In the genomic region with DNA sequence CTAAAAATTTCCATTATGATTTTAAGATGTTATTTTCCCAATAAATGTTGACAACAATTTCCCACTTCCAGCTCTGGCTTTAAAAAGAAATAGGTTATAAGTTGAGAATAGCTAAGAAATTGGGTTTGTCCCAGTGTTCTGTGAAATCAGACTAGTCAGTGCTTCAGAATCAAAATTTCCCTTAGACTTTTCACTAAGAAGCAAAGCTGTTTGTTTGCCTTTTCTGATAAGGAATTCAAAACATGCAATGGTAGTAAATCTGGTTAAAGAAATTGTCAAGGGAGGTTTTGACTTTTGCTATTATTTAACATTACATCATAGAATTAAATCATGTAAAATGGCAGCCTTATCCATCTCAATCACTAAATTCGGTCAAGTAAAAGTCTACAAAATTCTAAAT, we compare ENCODE assay signal across 22 cellular contexts. TPM values are rescaled to one million over a fixed set of nuclear protein-coding genes. Genes with fewer than 3 reads are reported as not detected.
DNase-seq lines count a peak whose midpoint lies in the region; ATAC-seq and TF ChIP-seq lines count a peak whose summit lies in the region.
"Had no signal": no experiment of that assay in that cellular context is flagged by ENCODE, and none has a peak within 500 bp of the region (broad histone marks: within the 10 kb centered on the region; RNA-seq: fewer than 3 reads in every experiment).

No MANE protein-coding gene starts in this region.

- H3K27ac Mint-ChIP-seq in neural crest cell (ENCODE audit: unreplicated experiment) = peak overlapping the region; percentile 16
- H3K27ac Mint-ChIP-seq in activated naive CD8-positive, alpha-beta T cell treated with anti-CD3 and anti-CD28 coated beads for 36 hours = no peak overlapping the region
- H3K27ac Mint-ChIP-seq: activated T-cell treated with anti-CD3 and anti-CD28 coated beads, Interleukin-2, amount 50 U/mL, for 24 hours; CD8-positive, alpha-beta T cell; naive thymus-derived CD8-positive, alpha-beta T cell; stimulated activated effector memory CD8-positive, alpha-beta T cell treated with anti-CD3 and anti-CD28 coated beads, Interleukin-12 subunit alpha, Interleukin-12 subunit beta, amount 100 ng/mL, for 72 hours had no signal

- H3K4me3 ChIP-seq in fibroblast of the aortic adventitia (ENCODE audit: low read depth, low read length) (no peak overlapping the region), uterus (no peak overlapping the region)
- H3K4me3 ChIP-seq: gastrocnemius medialis, suprapubic skin had no signal

- no peak for TF ChIP-seq POLR2A in uterus (IDR thresholded peaks at IDR 0.05)

- H3K9me3 ChIP-seq in uterus = no peaks in the 10 kb centered on the region
- H3K9me3 ChIP-seq: gastrocnemius medialis, suprapubic skin had no signal

- ATAC-seq in HG03354 (IDR thresholded peaks at IDR 0.05; ENCODE audit: poor library complexity, severe bottlenecking, unreplicated experiment) = no peak
- no peak for ATAC-seq in GM19324 (IDR thresholded peaks at IDR 0.05; ENCODE audit: low FRiP score, unreplicated experiment)
- ATAC-seq: activated CD4-positive, CD25-positive, alpha-beta regulatory T cell treated with anti-CD3 and anti-CD28 coated beads, Interleukin-2, amount 50 U/mL, for 24 hours; CD8-positive, alpha-beta T cell; naive thymus-derived CD8-positive, alpha-beta T cell; stimulated activated effector memory CD8-positive, alpha-beta T cell treated with anti-CD3 and anti-CD28 coated beads, Interleukin-12 subunit alpha, Interleukin-12 subunit beta, amount 100 ng/mL, for 72 hours had no signal

- H3K4me1 ChIP-seq in uterus = no peaks in the 10 kb centered on the region

- H3K4me3 Mint-ChIP-seq in neural crest cell = peak overlapping the region; percentile 17
- no peak overlapping the region for H3K4me3 Mint-ChIP-seq in activated naive CD8-positive, alpha-beta T cell treated with anti-CD3 and anti-CD28 coated beads for 36 hours
- H3K4me3 Mint-ChIP-seq: activated T-cell treated with anti-CD3 and anti-CD28 coated beads, Interleukin-2, amount 50 U/mL, for 24 hours; CD8-positive, alpha-beta T cell; naive thymus-derived CD8-positive, alpha-beta T cell; stimulated activated effector memory CD8-positive, alpha-beta T cell treated with anti-CD3 and anti-CD28 coated beads, Interleukin-12 subunit alpha, Interleukin-12 subunit beta, amount 100 ng/mL, for 72 hours had no signal

- peak overlapping the region; percentile 43 to 58 for H3K27ac ChIP-seq in uterus
- H3K27ac ChIP-seq: gastrocnemius medialis, suprapubic skin had no signal

- H3K27me3 Mint-ChIP-seq in neural crest cell (ENCODE audit: low read depth) = no peaks in the 10 kb centered on the region
- no peaks in the 10 kb centered on the region for H3K27me3 Mint-ChIP-seq in activated naive CD8-positive, alpha-beta T cell treated with anti-CD3 and anti-CD28 coated beads for 36 hours
- H3K27me3 Mint-ChIP-seq: activated T-cell treated with anti-CD3 and anti-CD28 coated beads, Interleukin-2, amount 50 U/mL, for 24 hours had no signal

- H3K9me3 Mint-ChIP-seq in neural crest cell = no peaks in the 10 kb centered on the region
- no peaks in the 10 kb centered on the region for H3K9me3 Mint-ChIP-seq in activated naive CD8-positive, alpha-beta T cell treated with anti-CD3 and anti-CD28 coated beads for 36 hours
- H3K9me3 Mint-ChIP-seq: activated T-cell treated with anti-CD3 and anti-CD28 coated beads, Interleukin-2, amount 50 U/mL, for 24 hours; CD8-positive, alpha-beta T cell; naive thymus-derived CD8-positive, alpha-beta T cell; stimulated activated effector memory CD8-positive, alpha-beta T cell treated with anti-CD3 and anti-CD28 coated beads, Interleukin-12 subunit alpha, Interleukin-12 subunit beta, amount 100 ng/mL, for 72 hours had no signal

- H3K36me3 Mint-ChIP-seq in neural crest cell (ENCODE audit: low read depth) = no peaks in the 10 kb centered on the region
- no peaks in the 10 kb centered on the region for H3K36me3 Mint-ChIP-seq in activated naive CD8-positive, alpha-beta T cell treated with anti-CD3 and anti-CD28 coated beads for 36 hours
- H3K36me3 Mint-ChIP-seq: CD8-positive, alpha-beta T cell; stimulated activated effector memory CD8-positive, alpha-beta T cell treated with anti-CD3 and anti-CD28 coated beads, Interleukin-12 subunit alpha, Interleukin-12 subunit beta, amount 100 ng/mL, for 72 hours had no signal

- H3K27me3 ChIP-seq in uterus = no peaks in the 10 kb centered on the region
- H3K27me3 ChIP-seq: gastrocnemius medialis, suprapubic skin had no signal

- H3K36me3 ChIP-seq in uterus = no peaks in the 10 kb centered on the region
- H3K36me3 ChIP-seq: gastrocnemius medialis, suprapubic skin had no signal

- TF ChIP-seq CTCF in fibroblast of the aortic adventitia (IDR thresholded peaks at IDR 0.05; ENCODE audit: insufficient read depth, low read length) = no peak
- TF ChIP-seq CTCF in neural crest cell (conservative IDR thresholded peaks at IDR 0.05) = no peak
- TF ChIP-seq CTCF in uterus (IDR thresholded peaks at IDR 0.05) = no peak

- DNase-seq in astrocyte of the hippocampus (ENCODE audit: low read depth, low spot score) = peak; percentile 39
- DNase-seq in fibroblast of the aortic adventitia (ENCODE audit: low read depth) = peak; percentile 25
- no peak for DNase-seq in neural crest cell (ENCODE audit: low read depth, low spot score)
- DNase-seq in uterus = no peak
- no peak for DNase-seq in activated naive CD8-positive, alpha-beta T cell treated with anti-CD3 and anti-CD28 coated beads for 36 hours
- DNase-seq: activated T-cell treated with anti-CD3 and anti-CD28 coated beads, Interleukin-2, amount 50 U/mL, for 24 hours; amniotic stem cell; CD8-positive, alpha-beta T cell; DMS153; erythroblast; gastrocnemius medialis; Kasumi-1; kidney glomerular epithelial cell; naive thymus-derived CD8-positive, alpha-beta T cell; NCI-H1048; NCI-H187 treated with DMSO at 0.1 percent for 48 hours; stimulated activated CD4-positive, alpha-beta T cell treated with anti-CD3 and anti-CD28 coated beads, Interleukin-2, amount 100 ng/mL, for 24 hours had no signal

- H3K4me1 Mint-ChIP-seq in neural crest cell = peaks cover 58% of the 10 kb centered on the region
- H3K4me1 Mint-ChIP-seq in activated naive CD8-positive, alpha-beta T cell treated with anti-CD3 and anti-CD28 coated beads for 36 hours = no peaks in the 10 kb centered on the region
- H3K4me1 Mint-ChIP-seq: naive thymus-derived CD8-positive, alpha-beta T cell; stimulated activated effector memory CD8-positive, alpha-beta T cell treated with anti-CD3 and anti-CD28 coated beads, Interleukin-12 subunit alpha, Interleukin-12 subunit beta, amount 100 ng/mL, for 72 hours had no signal

- intact Hi-C loops in uterus (cut with DNase I; ENCODE audit: low total_unique reads) = no loop called here

RNA-seq across cellular contexts. Expression of gene PLAGL1, which starts 36.6 kb away (rescaled TPM):
- total RNA-seq in fibroblast of the aortic adventitia (ENCODE audit: low replicate concordance) (18.5 and 35.2 TPM in 2 replicates), neural crest cell (29.7 and 29.9 TPM in 2 replicates), uterus (10 to 100 TPM in 3 of 4 donors, 1 to 10 TPM in 1; 8.7 to 76.9 (median 29.3) TPM)
- total RNA-seq in activated naive CD8-positive, alpha-beta T cell treated with anti-CD3 and anti-CD28 coated beads for 36 hours = 10 to 100 TPM; 13.1 to 14.5 TPM

Comparison
In these comparisons a context has a peak if more than half of its experiments do, and no peak if none do; other contexts are left out.
1. DNase-seq: peak in astrocyte of the hippocampus (single experiment) and fibroblast of the aortic adventitia (single experiment); none in neural crest cell (single experiment), uterus (0 of 2) and activated naive CD8-positive, alpha-beta T cell treated with anti-CD3 and anti-CD28 coated beads for 36 hours (single experiment).